18 cellular contexts compared by ENCODE assay signal in genomic region chr4:164866817-164867490, GRCh38. TPM values are rescaled to one million over a fixed set of nuclear protein-coding genes. Genes with fewer than 3 reads are reported as not detected.
DNase-seq lines count a peak whose midpoint lies in the region; ATAC-seq and TF ChIP-seq lines count a peak whose summit lies in the region.
"Had no signal": no experiment of that assay in that cellular context is flagged by ENCODE, and none has a peak within 500 bp of the region (broad histone marks: within the 10 kb centered on the region; RNA-seq: fewer than 3 reads in every experiment).

No MANE protein-coding gene starts in this region.

- H3K9ac ChIP-seq in smooth muscle cell (ENCODE audit: low read depth) = no peak overlapping the region

- H3K9me3 ChIP-seq in smooth muscle cell (replicated peaks; ENCODE audit: low read depth) = no peaks in the 10 kb centered on the region
- H3K9me3 ChIP-seq in sigmoid colon = no peaks in the 10 kb centered on the region
- H3K9me3 ChIP-seq: MG63, ovary had no signal

- H3K4me2 ChIP-seq in smooth muscle cell = no peak overlapping the region

- H3K36me3 Mint-ChIP-seq in endothelial cell (ENCODE audit: low read depth, unreplicated experiment) = no peaks in the 10 kb centered on the region
- H3K36me3 Mint-ChIP-seq: activated naive CD4-positive, alpha-beta T cell treated with anti-CD3 and anti-CD28 coated beads, Interleukin-2, amount 50 U/mL, for 24 hours had no signal

- no peak overlapping the region for H3K27ac Mint-ChIP-seq in endothelial cell (ENCODE audit: unreplicated experiment)
- H3K27ac Mint-ChIP-seq: activated naive CD4-positive, alpha-beta T cell treated with anti-CD3 and anti-CD28 coated beads, Interleukin-2, amount 50 U/mL, for 24 hours had no signal

- H3K4me3 Mint-ChIP-seq in endothelial cell (ENCODE audit: unreplicated experiment) = no peak overlapping the region
- H3K4me3 Mint-ChIP-seq: activated naive CD4-positive, alpha-beta T cell treated with anti-CD3 and anti-CD28 coated beads, Interleukin-2, amount 50 U/mL, for 24 hours had no signal

- H3K4me1 ChIP-seq in smooth muscle cell (ENCODE audit: low read depth) (no peaks in the 10 kb centered on the region), sigmoid colon (no peaks in the 10 kb centered on the region)

- TF ChIP-seq POLR2A in sigmoid colon (IDR thresholded peaks at IDR 0.05) = no peak

- H3K27me3 Mint-ChIP-seq in endothelial cell (ENCODE audit: unreplicated experiment) = no peaks in the 10 kb centered on the region

- peak overlapping the region; percentile 11 for H2AFZ ChIP-seq in smooth muscle cell (ENCODE audit: low read depth)

- H3K36me3 ChIP-seq in smooth muscle cell (ENCODE audit: low read depth) (no peaks in the 10 kb centered on the region), sigmoid colon (no peaks in the 10 kb centered on the region)
- H3K36me3 ChIP-seq: MG63, ovary had no signal

- H4K20me1 ChIP-seq in smooth muscle cell (ENCODE audit: low read depth) = no peaks in the 10 kb centered on the region

- H3K79me2 ChIP-seq in smooth muscle cell (ENCODE audit: low read depth) = no peaks in the 10 kb centered on the region

- intact Hi-C loops in sigmoid colon (cut with DNase I) = no loop called here

- no peaks in the 10 kb centered on the region for H3K4me1 Mint-ChIP-seq in endothelial cell (ENCODE audit: unreplicated experiment)
- H3K4me1 Mint-ChIP-seq: activated naive CD4-positive, alpha-beta T cell treated with anti-CD3 and anti-CD28 coated beads, Interleukin-2, amount 50 U/mL, for 24 hours had no signal

- H3K27me3 ChIP-seq in smooth muscle cell (ENCODE audit: low read depth) (no peaks in the 10 kb centered on the region), sigmoid colon (no peaks in the 10 kb centered on the region)
- H3K27me3 ChIP-seq: MG63, ovary had no signal

- TF ChIP-seq EP300 in sigmoid colon (IDR thresholded peaks at IDR 0.05) = no peak

- H3F3A ChIP-seq in smooth muscle cell (ENCODE audit: low read depth) = no peaks in the 10 kb centered on the region

- DNase-seq in globus pallidus (ENCODE audit: low spot score) (peak; percentile 2), smooth muscle cell (lab: John Stamatoyannopoulos, UW; ENCODE audit: unreplicated experiment) (no peak), sigmoid colon (no peak), endothelial cell (ENCODE audit: low spot score) (no peak), NCI-H446 treated with DMSO at 0.1 percent for 48 hours (lab: John Stamatoyannopoulos, UW) (no peak)
- DNase-seq: activated T-cell treated with anti-CD3 and anti-CD28 coated beads for 4 hours, glutamatergic neuron, MG63, NCI-H1694 treated with DMSO at 0.1 percent for 48 hours, ovary, substantia nigra had no signal

- ATAC-seq in GM18861 (IDR thresholded peaks at IDR 0.05; ENCODE audit: unreplicated experiment) (peak; percentile 93), HG03460 (IDR thresholded peaks at IDR 0.05; ENCODE audit: unreplicated experiment) (peak; percentile 62)
- ATAC-seq: HepG2, left lobe of liver had no signal

- no peak for TF ChIP-seq CTCF in smooth muscle cell (IDR thresholded peaks at IDR 0.05; ENCODE audit: borderline replicate concordance, insufficient read depth, poor library complexity, severe bottlenecking)
- TF ChIP-seq CTCF in sigmoid colon (IDR thresholded peaks at IDR 0.05) = no peak
- TF ChIP-seq CTCF in endothelial cell (IDR thresholded peaks at IDR 0.05; ENCODE audit: unreplicated experiment) = no peak

- H3K4me3 ChIP-seq in smooth muscle cell (no peak overlapping the region), sigmoid colon (no peak overlapping the region)
- H3K4me3 ChIP-seq: MG63, ovary had no signal

- no peak overlapping the region for H3K27ac ChIP-seq in smooth muscle cell (ENCODE audit: low read depth)
- no peak overlapping the region for H3K27ac ChIP-seq in sigmoid colon
- H3K27ac ChIP-seq: epithelial cell of prostate, ovary had no signal

- H3K9me3 Mint-ChIP-seq in endothelial cell (ENCODE audit: unreplicated experiment) = no peaks in the 10 kb centered on the region
- H3K9me3 Mint-ChIP-seq: activated naive CD4-positive, alpha-beta T cell treated with anti-CD3 and anti-CD28 coated beads, Interleukin-2, amount 50 U/mL, for 24 hours had no signal

- 14% methylated on average over 3 of the region's 3 CpGs for WGBS in smooth muscle cell (ENCODE audit: low lambda C conversion rate)
- WGBS in sigmoid colon, 2 donors = 18 to 32% methylated on average over 3 of the region's 3 CpGs

RNA-seq across cellular contexts. Expression of gene APELA, which starts 10.0 kb away (rescaled TPM):
- total RNA-seq in smooth muscle cell = 0.09 and 1.7 TPM in 2 replicates
- not detected in 2 replicates for polyA plus RNA-seq in smooth muscle cell
- total RNA-seq in sigmoid colon = under 1 TPM in 1 of 4 donors, not detected in 3; 0.27 TPM
- not detected for polyA plus RNA-seq in sigmoid colon
- total RNA-seq in endothelial cell (ENCODE audit: unreplicated experiment) = 0.85 TPM
- total RNA-seq: HepG2, left lobe of liver, NCI-H460 had no signal
- polyA plus RNA-seq: HepG2, ovary had no signal
